In genomic region chr1:148160421-148161251, GRCh38 we compare ENCODE assay signal across 25 cellular contexts. TPM values are rescaled to one million over a fixed set of nuclear protein-coding genes. Genes with fewer than 3 reads are reported as not detected.
DNase-seq lines count a peak whose midpoint lies in the region; ATAC-seq, FAIRE-seq and TF ChIP-seq lines count a peak whose summit lies in the region.
"Had no signal": no experiment of that assay in that cellular context is flagged by ENCODE, and none has a peak within 500 bp of the region (broad histone marks: within the 10 kb centered on the region; RNA-seq: fewer than 3 reads in every experiment).

No MANE protein-coding gene starts in this region.

- in situ Hi-C loops in Panc1 (cut with HindIII; ENCODE audit: low pct_unique_long_range_greater_than_20kb, low sequenced_read_pairs) = no loop called here

- no peak overlapping the region for H3K9ac ChIP-seq in endothelial cell of umbilical vein (replicated peaks; ENCODE audit: extremely low read depth, insufficient read depth, low read length)

- intact Hi-C loops in Panc1 (cut with micrococcal nuclease; ENCODE audit: unreplicated experiment) = no loop called here
- intact Hi-C loops in endothelial cell of umbilical vein (cut with micrococcal nuclease) = no loop called here

- CTCF ChIA-PET in GM10248 (lab: Yijun Ruan, JAX) (no interaction called here), Panc1 (lab: Charles Lee) (no interaction called here), endothelial cell of umbilical vein (lab: Charles Lee) (no interaction called here)

- H3K27me3 ChIP-seq in Panc1 (ENCODE audit: control insufficient read depth, insufficient read depth, low read length) = no peaks in the 10 kb centered on the region
- peaks cover 38 to 56% of the 10 kb centered on the region in 2 experiments for H3K27me3 ChIP-seq in endothelial cell of umbilical vein (ENCODE audit: control insufficient read depth in 2 of 2, insufficient read depth in 2 of 2, low read length in 2 of 2)
- peaks cover 52% of the 10 kb centered on the region for H3K27me3 ChIP-seq in osteoblast (ENCODE audit: insufficient read depth, low read length)
- H3K27me3 ChIP-seq: ovary had no signal

- H3K4me2 ChIP-seq in endothelial cell of umbilical vein (ENCODE audit: insufficient read depth, low read length) = no peak overlapping the region
- no peak overlapping the region for H3K4me2 ChIP-seq in osteoblast (ENCODE audit: insufficient read depth, low read length)

- FAIRE-seq in endothelial cell of umbilical vein (lab: Jason Lieb, UNC) (no peak), urothelium cell line (lab: Jason Lieb, UNC) (no peak)
- FAIRE-seq: bronchial epithelial cell, H54, RCC 7860 had no signal

- H4K20me1 ChIP-seq in endothelial cell of umbilical vein (replicated peaks; ENCODE audit: control insufficient read depth, extremely low read depth, insufficient read depth, low read length) (no peaks in the 10 kb centered on the region), osteoblast (ENCODE audit: insufficient read depth, low read length) (no peaks in the 10 kb centered on the region)

- no peak for TF ChIP-seq POLR2A in endothelial cell of umbilical vein (IDR thresholded peaks at IDR 0.05; ENCODE audit: low read depth, low read length)

- no peak for TF ChIP-seq CTCF in GM10248 (IDR thresholded peaks at IDR 0.05; ENCODE audit: control extremely low read depth, extremely low read depth, low read depth, missing control alignments)
- no peak for TF ChIP-seq CTCF in Panc1 (IDR thresholded peaks at IDR 0.05)
- TF ChIP-seq CTCF in endothelial cell of umbilical vein (IDR thresholded peaks at IDR 0.05; ENCODE audit: extremely low read depth in 1 of 2, insufficient read depth in 1 of 2, low read depth in 1 of 2, low read length in 2 of 2) = no peak
- TF ChIP-seq CTCF in osteoblast (IDR thresholded peaks at IDR 0.05; ENCODE audit: extremely low read depth, low read depth, low read length) = no peak

- POLR2A ChIA-PET in GM10248 (lab: Yijun Ruan, JAX) (no interaction called here), Panc1 (lab: Charles Lee) (no interaction called here), endothelial cell of umbilical vein (lab: Charles Lee) (no interaction called here)

- dilution Hi-C loops in endothelial cell of umbilical vein (cut with MboI; ENCODE audit: extremely low pct_ligation_motif_present, low sequenced_read_pairs) = no loop called here

- no peaks in the 10 kb centered on the region for H3K36me3 ChIP-seq in Panc1 (ENCODE audit: control insufficient read depth, insufficient read depth, low read length)
- no peaks in the 10 kb centered on the region for H3K36me3 ChIP-seq in endothelial cell of umbilical vein (ENCODE audit: control insufficient read depth in 2 of 2, extremely low read depth in 1 of 2, insufficient read depth in 2 of 2, low read length in 2 of 2)
- H3K36me3 ChIP-seq in osteoblast (ENCODE audit: insufficient read depth, low read length) = no peaks in the 10 kb centered on the region
- H3K36me3 ChIP-seq: heart left ventricle, ovary, tibial artery had no signal

- no peaks in the 10 kb centered on the region for H3K4me1 ChIP-seq in Panc1 (ENCODE audit: control insufficient read depth, insufficient read depth, low read length)
- peaks cover 3% of the 10 kb centered on the region for H3K4me1 ChIP-seq in endothelial cell of umbilical vein (ENCODE audit: control insufficient read depth, extremely low read depth, insufficient read depth, low read length)
- H3K4me1 ChIP-seq in osteoblast (ENCODE audit: insufficient read depth, low read length) = no peaks in the 10 kb centered on the region
- H3K4me1 ChIP-seq: tibial artery had no signal

- H3K4me3 ChIP-seq in Panc1 (ENCODE audit: low read depth in 2 of 2, low read length in 2 of 2) = no peak overlapping the region
- no peak overlapping the region for H3K4me3 ChIP-seq in endothelial cell of umbilical vein (replicated peaks in 1 of 3; ENCODE audit: insufficient read depth in 1 of 3, low read depth in 1 of 3, low read length in 3 of 3)
- no peak overlapping the region for H3K4me3 ChIP-seq in osteoblast (ENCODE audit: insufficient read depth, low read length)
- H3K4me3 ChIP-seq: ovary, tibial artery had no signal

- DNase-seq in GM10248 (ENCODE audit: extremely low spot score) = peak; percentile 13
- DNase-seq in Panc1 (ENCODE audit: low read depth, low spot score) = no peak
- DNase-seq in endothelial cell of umbilical vein (ENCODE audit: low read depth, low spot score) = peak; percentile 0
- peak; percentile 30 for DNase-seq in osteoblast (ENCODE audit: insufficient read length, low spot score, missing footprints)
- DNase-seq in urothelium cell line (ENCODE audit: low spot score) = no peak
- no peak for DNase-seq in activated CD8-positive, alpha-beta memory T cell treated with anti-CD3 and anti-CD28 coated beads for 24 hours
- no peak for DNase-seq in dedifferentiated amniotic fluid mesenchymal stem cell (ENCODE audit: extremely low spot score)
- DNase-seq: activated CD4-positive, alpha-beta T cell treated with anti-CD3 and anti-CD28 coated beads for 36 hours; activated T-cell treated with anti-CD3 and anti-CD28 coated beads, Interleukin-2, amount 50 U/mL, for 4 hours; CD4-positive, alpha-beta T cell; DMS 273 treated with DMSO at 0.1 percent for 48 hours; Karpas-422; natural killer cell; NCI-H1694; NCI-H2171 treated with DMSO at 0.1 percent for 48 hours; NCI-H524 treated with DMSO at 0.1 percent for 48 hours; ovary; stimulated activated naive CD8-positive, alpha-beta T cell treated with anti-CD3 and anti-CD28 coated beads, Interleukin-15, amount 100 ng/mL, for 72 hours; T-helper 17 cell; tibial artery had no signal

- no peaks in the 10 kb centered on the region for H3K9me3 ChIP-seq in Panc1 (ENCODE audit: control insufficient read depth, insufficient read depth, low read depth, low read length)
- H3K9me3 ChIP-seq in endothelial cell of umbilical vein (replicated peaks; ENCODE audit: control insufficient read depth, insufficient read depth, low read length) = no peaks in the 10 kb centered on the region
- H3K9me3 ChIP-seq in osteoblast (ENCODE audit: low read depth, low read length) = no peaks in the 10 kb centered on the region
- H3K9me3 ChIP-seq: heart left ventricle, ovary, tibial artery had no signal

- peak; percentile 34; the same call in 1 of the 2 replicates for ATAC-seq in Panc1
- ATAC-seq: activated CD4-positive, alpha-beta T cell treated with anti-CD3 and anti-CD28 coated beads for 36 hours; activated T-cell treated with anti-CD3 and anti-CD28 coated beads, Interleukin-2, amount 50 U/mL, for 4 hours; natural killer cell; sciatic nerve; stimulated activated naive CD8-positive, alpha-beta T cell treated with anti-CD3 and anti-CD28 coated beads, Interleukin-15, amount 100 ng/mL, for 72 hours; T-helper 17 cell had no signal

- H2AFZ ChIP-seq in endothelial cell of umbilical vein (ENCODE audit: low read depth, low read length) (peak overlapping the region; percentile 59), osteoblast (ENCODE audit: low read length) (no peak overlapping the region)

- BruUV-seq in Panc1 (replicated peaks; lab: Mats Ljungman, UMichigan) (no TSS peak), endothelial cell of umbilical vein (replicated peaks; lab: Mats Ljungman, UMichigan) (no TSS peak)

- H3K27ac ChIP-seq in Panc1 (ENCODE audit: low read length) (no peak overlapping the region), endothelial cell of umbilical vein (ENCODE audit: insufficient read depth, low read depth, low read length) (no peak overlapping the region), osteoblast (ENCODE audit: low read depth, low read length) (no peak overlapping the region)
- H3K27ac ChIP-seq: heart left ventricle, ovary, tibial artery had no signal

- H3K79me2 ChIP-seq in endothelial cell of umbilical vein (ENCODE audit: control insufficient read depth, insufficient read depth, low read length) (no peaks in the 10 kb centered on the region), osteoblast (ENCODE audit: insufficient read depth, low read length) (no peaks in the 10 kb centered on the region)

- H3K9me1 ChIP-seq in endothelial cell of umbilical vein (replicated peaks; ENCODE audit: control insufficient read depth, extremely low read depth, insufficient read depth, low read length) = no peaks in the 10 kb centered on the region

TF ChIP-seq in endothelial cell of umbilical vein, 7 proteins besides CTCF, POLR2A, EP300 and RAD21:
- TF ChIP-seq EZH2 (IDR thresholded peaks at IDR 0.05; ENCODE audit: borderline replicate concordance, low read depth, low read length, severe bottlenecking) (peak; percentile 43), GATA2 (IDR thresholded peaks at IDR 0.05; ENCODE audit: insufficient read depth, insufficient read length, low read depth, low read length) (no peak)

RNA-seq across cellular contexts. Expression of gene NBPF11, which starts 8.6 kb away (rescaled TPM):
- total RNA-seq in Panc1 (2021; ENCODE audit: unreplicated experiment) (9.2 TPM), endothelial cell of umbilical vein (10.2 and 11.0 TPM in 2 replicates), osteoblast (6.9 and 8.8 TPM in 2 replicates)
- 5.9 TPM for polyA plus RNA-seq in Panc1 (2012; ENCODE audit: insufficient read length)
- 8.5 and 10.3 TPM in 2 replicates for polyA plus RNA-seq in endothelial cell of umbilical vein
- 3.5 and 4.4 TPM in 2 replicates for polyA plus RNA-seq in endothelial cell of umbilical vein (2011; cell fraction: cytosol; rRNA removed)
- 53.7 and 57.7 TPM in 2 replicates for polyA plus RNA-seq in endothelial cell of umbilical vein (2011; cell fraction: nucleus; rRNA removed)
- 4.0 and 5.0 TPM in 2 replicates for polyA plus RNA-seq in endothelial cell of umbilical vein (2012)
- 9.9 and 13.8 TPM in 2 replicates for polyA minus RNA-seq in endothelial cell of umbilical vein
- polyA minus RNA-seq in endothelial cell of umbilical vein (2011; cell fraction: cytosol; rRNA and poly(A)+ RNA removed) = 2.7 TPM
- 15.4 and 19.5 TPM in 2 replicates for polyA minus RNA-seq in endothelial cell of umbilical vein (2011; cell fraction: nucleus; rRNA and poly(A)+ RNA removed)

Comparison
In these comparisons a context has a peak if more than half of its experiments do, and no peak if none do; other contexts are left out.
1. DNase-seq: peak in GM10248 (single experiment), endothelial cell of umbilical vein (single experiment) and osteoblast (single experiment); none in Panc1 (single experiment), urothelium cell line (single experiment), activated CD8-positive, alpha-beta memory T cell treated with anti-CD3 and anti-CD28 coated beads for 24 hours (single experiment) and dedifferentiated amniotic fluid mesenchymal stem cell (single experiment).